12 cellular contexts compared by ENCODE assay signal in the genomic region with DNA sequence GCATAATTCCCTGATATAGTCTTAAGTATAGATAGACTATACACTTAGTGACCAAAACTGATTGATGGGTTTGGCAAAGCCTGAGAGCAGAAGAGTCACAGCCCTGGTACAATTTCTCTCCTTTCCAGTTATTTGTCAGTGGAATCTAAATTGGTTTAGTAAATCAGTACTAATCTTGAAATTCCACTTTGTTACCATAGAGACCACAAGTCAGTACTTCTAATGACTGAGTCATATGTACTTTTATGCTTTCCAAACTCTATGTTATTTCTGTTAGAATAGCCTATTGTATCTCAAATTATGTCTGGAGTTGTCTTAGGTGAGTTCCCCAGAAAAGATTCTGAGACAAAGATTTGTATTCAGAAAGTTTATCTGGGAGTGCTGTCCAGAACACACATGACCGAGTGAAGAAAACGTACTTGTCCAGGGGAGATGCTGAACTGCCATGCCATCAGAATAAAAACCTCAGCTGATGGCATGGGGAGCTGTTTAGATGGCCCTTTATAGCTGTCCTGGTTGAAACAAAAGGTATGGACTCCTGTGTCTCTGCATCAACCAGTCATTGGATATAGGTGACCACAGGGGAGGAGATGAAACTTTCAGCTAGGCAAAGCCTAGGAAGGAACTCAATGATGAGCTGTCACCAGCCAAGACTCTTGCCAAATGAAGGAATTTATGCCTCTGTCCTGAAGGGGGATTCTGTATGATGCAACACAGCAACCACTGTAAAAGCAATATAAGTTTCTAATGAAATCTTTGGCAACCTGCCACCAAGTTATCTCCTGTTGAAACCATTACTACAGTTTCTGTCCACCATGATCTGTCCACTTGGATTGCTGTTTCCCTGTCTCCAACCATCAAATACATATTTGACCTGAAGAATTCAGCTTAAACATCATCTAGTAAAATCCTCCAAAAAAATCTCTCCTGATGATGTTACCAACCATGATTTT. TPM values are rescaled to one million over a fixed set of nuclear protein-coding genes. Genes with fewer than 3 reads are reported as not detected.
DNase-seq lines count a peak whose midpoint lies in the region; ATAC-seq and TF ChIP-seq lines count a peak whose summit lies in the region.
"Had no signal": no experiment of that assay in that cellular context is flagged by ENCODE, and none has a peak within 500 bp of the region (broad histone marks: within the 10 kb centered on the region; RNA-seq: fewer than 3 reads in every experiment).

No MANE protein-coding gene starts in this region.

- 34 to 57% (median 43%) methylated on average over 2 of the region's 2 CpGs for WGBS in stomach, 5 donors
- 47 to 65% methylated on average over 2 of the region's 2 CpGs for WGBS in aorta, 2 donors

- ATAC-seq in aorta (ENCODE audit: low FRiP score), result no peak
- ATAC-seq in GM19467 (IDR thresholded peaks at IDR 0.05; ENCODE audit: unreplicated experiment), result no peak

- no peak for TF ChIP-seq POLR2A in stomach (IDR thresholded peaks at IDR 0.05)

- intact Hi-C loops in stomach (cut with DNase I; ENCODE audit: low total_unique reads), result no loop called here
- intact Hi-C loops in aorta (cut with DNase I), result no loop called here

- H3K9me3 ChIP-seq in stomach (peaks cover 0 to 13% (median 5%) of the 10 kb centered on the region in 4 donors), aorta (ENCODE audit: control insufficient read depth, low read length) (no peaks in the 10 kb centered on the region)

- TF ChIP-seq CTCF in RWPE1 (conservative IDR thresholded peaks at IDR 0.05; ENCODE audit: low read depth) (0 out of 2 replicates have a peak, but pooled peaks have one; percentile 21), retinal pigment epithelial cell (conservative IDR thresholded peaks at IDR 0.05; ENCODE audit: low read depth, low read length) (no peak), stomach (IDR thresholded peaks at IDR 0.05) (no peak)

- H3K4me3 ChIP-seq in retinal pigment epithelial cell (ENCODE audit: low read length) (no peak overlapping the region), stomach (no peak overlapping the region), aorta (ENCODE audit: low read length in 2 of 2) (no peak overlapping the region)

- CTCF ChIA-PET in RWPE1 (lab: Yijun Ruan, JAX), result interaction anchor here (0.6 to 0.7 kb wide), 5 partner anchors 17 to 1372 kb away, joined by 3 to 5 read pairs (median 4); a partner anchor contains a TSS

- H3K27me3 ChIP-seq in stomach (no peaks in the 10 kb centered on the region), aorta (ENCODE audit: control insufficient read depth in 1 of 2, insufficient read depth in 2 of 2, low read length in 1 of 2) (peaks cover 0 to 1% of the 10 kb centered on the region in 2 donors)

- peak overlapping the region; percentile 58; the same call in 1 of the 2 replicates for H3K27ac ChIP-seq in RWPE1
- H3K27ac ChIP-seq in stomach, result no peak overlapping the region
- peak overlapping the region in 1 of 2 donors; percentile 51 for H3K27ac ChIP-seq in aorta (ENCODE audit: low read depth in 1 of 2, low read length in 2 of 2)

- no peak for TF ChIP-seq EP300 in stomach (IDR thresholded peaks at IDR 0.05)

- H3K4me1 ChIP-seq in stomach (peaks cover 0 to 31% (median 12%) of the 10 kb centered on the region in 4 donors), aorta (ENCODE audit: control insufficient read depth in 1 of 2, insufficient read depth in 2 of 2, low read length in 2 of 2) (peaks cover 0 to 2% of the 10 kb centered on the region in 2 donors)

- DNase-seq in GM03348 (ENCODE audit: low spot score) (peak; percentile 21), RWPE1 (ENCODE audit: low spot score) (peak; percentile 74), fibroblast of gingiva (ENCODE audit: low read depth) (peak; percentile 79), retinal pigment epithelial cell (ENCODE audit: low read depth) (peak; percentile 77), stomach (no peak), aorta (no peak)
- DNase-seq in activated T-cell treated with anti-CD3 and anti-CD28 coated beads, Interleukin-2, amount 50 U/mL, for 1 hour, result no peak
- DNase-seq: activated CD4-positive, alpha-beta T cell treated with anti-CD3 and anti-CD28 coated beads for 4 hours; activated naive CD4-positive, alpha-beta T cell treated with anti-CD3 and anti-CD28 coated beads for 36 hours; DMS153; NCI-H510A treated with DMSO at 0.1 percent for 48 hours had no signal

- POLR2A ChIA-PET in RWPE1 (lab: Yijun Ruan, JAX; ENCODE audit: low non-redundant PET), result interaction anchor here (1.6 kb wide), 1 partner anchor 17 kb away, joined by 4 read pairs; no protein-coding TSS in a partner anchor

- H3K36me3 ChIP-seq in stomach (no peaks in the 10 kb centered on the region), aorta (ENCODE audit: control insufficient read depth in 1 of 2, insufficient read depth in 2 of 2, low read length in 1 of 2) (no peaks in the 10 kb centered on the region)

RNA-seq across cellular contexts. Expression of a gene that starts 18.0 kb away (rescaled TPM):
- total RNA-seq in stomach (10 to 100 TPM in 2 of 5 donors, 1 to 10 TPM in 3; 1.4 to 16.0 (median 5.3) TPM), aorta (1 to 10 TPM; 6.3 to 8.8 TPM)
- polyA plus RNA-seq in stomach (1 to 10 TPM; 2.6 to 3.1 (median 2.7) TPM), aorta (1 to 10 TPM; 2.6 TPM)

Comparison
In these comparisons a context has a peak if more than half of its experiments do, and no peak if none do; other contexts are left out.
1. DNase-seq: peak in GM03348 (single experiment), RWPE1 (single experiment), fibroblast of gingiva (single experiment) and retinal pigment epithelial cell (single experiment); none in activated T-cell treated with anti-CD3 and anti-CD28 coated beads, Interleukin-2, amount 50 U/mL, for 1 hour (single experiment), stomach (single experiment) and aorta (0 of 2).